Comparison of ENCODE assay signal across 1 cellular context in the genomic region with DNA sequence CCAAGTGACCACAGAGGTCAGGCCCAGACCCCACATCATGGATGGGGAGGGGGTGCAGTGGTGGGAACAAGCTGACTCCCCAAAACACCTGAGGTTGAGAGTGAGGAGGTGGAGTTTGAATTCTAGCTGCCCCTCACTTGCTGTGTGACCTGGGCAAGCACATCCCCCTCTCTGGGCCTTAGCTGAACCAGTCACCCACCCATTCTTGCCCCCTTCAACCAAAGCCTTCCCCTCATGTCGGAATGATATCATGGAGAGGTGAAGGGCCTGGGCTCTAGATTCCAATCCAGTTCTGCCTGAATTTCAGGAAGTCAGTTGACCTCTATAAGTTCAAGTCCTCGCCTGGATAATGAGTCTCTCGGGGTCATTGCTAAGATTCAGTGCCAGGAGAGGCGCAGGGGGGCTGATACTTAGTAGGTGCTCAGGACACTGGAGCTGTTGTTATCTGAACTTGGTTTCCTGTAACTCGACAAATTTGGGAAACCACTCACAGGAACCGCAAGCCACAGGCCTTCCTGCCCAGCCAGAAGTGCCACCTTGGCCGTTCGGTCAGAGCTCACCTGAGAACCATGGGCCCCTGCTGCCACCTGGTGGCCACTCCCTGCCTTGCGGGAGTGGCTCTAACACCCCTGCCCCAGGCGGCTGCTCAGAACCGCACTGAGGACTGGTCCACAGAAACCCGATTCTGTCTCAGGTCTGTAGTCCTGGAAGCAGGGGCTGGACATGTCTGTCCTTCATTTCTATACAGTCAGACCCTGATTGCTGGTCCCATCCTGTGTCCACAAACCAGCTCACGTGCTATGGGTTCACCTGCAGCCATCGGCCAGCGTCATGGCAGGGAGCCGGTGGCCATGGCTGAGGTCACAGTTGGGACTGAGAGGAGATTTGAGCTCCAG.
A peak's percentile ranks its signal among the peaks of the same experiment; 100 is the strongest.
TF ChIP-seq lines count a peak whose summit lies in the region.

No MANE protein-coding gene starts in this region.

TF ChIP-seq in HepG2, 621 proteins besides CTCF, POLR2A, EP300 and RAD21 (continued from another document and continues in another):
- TF ChIP-seq, protein P1, sequence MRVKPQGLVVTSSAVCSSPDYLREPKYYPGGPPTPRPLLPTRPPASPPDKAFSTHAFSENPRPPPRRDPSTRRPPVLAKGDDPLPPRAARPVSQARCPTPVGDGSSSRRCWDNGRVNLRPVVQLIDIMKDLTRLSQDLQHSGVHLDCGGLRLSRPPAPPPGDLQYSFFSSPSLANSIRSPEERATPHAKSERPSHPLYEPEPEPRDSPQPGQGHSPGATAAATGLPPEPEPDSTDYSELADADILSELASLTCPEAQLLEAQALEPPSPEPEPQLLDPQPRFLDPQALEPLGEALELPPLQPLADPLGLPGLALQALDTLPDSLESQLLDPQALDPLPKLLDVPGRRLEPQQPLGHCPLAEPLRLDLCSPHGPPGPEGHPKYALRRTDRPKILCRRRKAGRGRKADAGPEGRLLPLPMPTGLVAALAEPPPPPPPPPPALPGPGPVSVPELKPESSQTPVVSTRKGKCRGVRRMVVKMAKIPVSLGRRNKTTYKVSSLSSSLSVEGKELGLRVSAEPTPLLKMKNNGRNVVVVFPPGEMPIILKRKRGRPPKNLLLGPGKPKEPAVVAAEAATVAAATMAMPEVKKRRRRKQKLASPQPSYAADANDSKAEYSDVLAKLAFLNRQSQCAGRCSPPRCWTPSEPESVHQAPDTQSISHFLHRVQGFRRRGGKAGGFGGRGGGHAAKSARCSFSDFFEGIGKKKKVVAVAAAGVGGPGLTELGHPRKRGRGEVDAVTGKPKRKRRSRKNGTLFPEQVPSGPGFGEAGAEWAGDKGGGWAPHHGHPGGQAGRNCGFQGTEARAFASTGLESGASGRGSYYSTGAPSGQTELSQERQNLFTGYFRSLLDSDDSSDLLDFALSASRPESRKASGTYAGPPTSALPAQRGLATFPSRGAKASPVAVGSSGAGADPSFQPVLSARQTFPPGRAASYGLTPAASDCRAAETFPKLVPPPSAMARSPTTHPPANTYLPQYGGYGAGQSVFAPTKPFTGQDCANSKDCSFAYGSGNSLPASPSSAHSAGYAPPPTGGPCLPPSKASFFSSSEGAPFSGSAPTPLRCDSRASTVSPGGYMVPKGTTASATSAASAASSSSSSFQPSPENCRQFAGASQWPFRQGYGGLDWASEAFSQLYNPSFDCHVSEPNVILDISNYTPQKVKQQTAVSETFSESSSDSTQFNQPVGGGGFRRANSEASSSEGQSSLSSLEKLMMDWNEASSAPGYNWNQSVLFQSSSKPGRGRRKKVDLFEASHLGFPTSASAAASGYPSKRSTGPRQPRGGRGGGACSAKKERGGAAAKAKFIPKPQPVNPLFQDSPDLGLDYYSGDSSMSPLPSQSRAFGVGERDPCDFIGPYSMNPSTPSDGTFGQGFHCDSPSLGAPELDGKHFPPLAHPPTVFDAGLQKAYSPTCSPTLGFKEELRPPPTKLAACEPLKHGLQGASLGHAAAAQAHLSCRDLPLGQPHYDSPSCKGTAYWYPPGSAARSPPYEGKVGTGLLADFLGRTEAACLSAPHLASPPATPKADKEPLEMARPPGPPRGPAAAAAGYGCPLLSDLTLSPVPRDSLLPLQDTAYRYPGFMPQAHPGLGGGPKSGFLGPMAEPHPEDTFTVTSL (CRISPR knock-in tag; IDR thresholded peaks at IDR 0.05; ENCODE audit: borderline replicate concordance), result no peak
- no peak for TF ChIP-seq PRPF4 (IDR thresholded peaks at IDR 0.05; ENCODE audit: low read depth, low read length, poor library complexity, severe bottlenecking)
- TF ChIP-seq NFE2L2 (IDR thresholded peaks at IDR 0.05; ENCODE audit: low read length), result no peak
- peak; percentile 90 for TF ChIP-seq AKAP8 (CRISPR knock-in tag; IDR thresholded peaks at IDR 0.05)
- TF ChIP-seq, protein P2, sequence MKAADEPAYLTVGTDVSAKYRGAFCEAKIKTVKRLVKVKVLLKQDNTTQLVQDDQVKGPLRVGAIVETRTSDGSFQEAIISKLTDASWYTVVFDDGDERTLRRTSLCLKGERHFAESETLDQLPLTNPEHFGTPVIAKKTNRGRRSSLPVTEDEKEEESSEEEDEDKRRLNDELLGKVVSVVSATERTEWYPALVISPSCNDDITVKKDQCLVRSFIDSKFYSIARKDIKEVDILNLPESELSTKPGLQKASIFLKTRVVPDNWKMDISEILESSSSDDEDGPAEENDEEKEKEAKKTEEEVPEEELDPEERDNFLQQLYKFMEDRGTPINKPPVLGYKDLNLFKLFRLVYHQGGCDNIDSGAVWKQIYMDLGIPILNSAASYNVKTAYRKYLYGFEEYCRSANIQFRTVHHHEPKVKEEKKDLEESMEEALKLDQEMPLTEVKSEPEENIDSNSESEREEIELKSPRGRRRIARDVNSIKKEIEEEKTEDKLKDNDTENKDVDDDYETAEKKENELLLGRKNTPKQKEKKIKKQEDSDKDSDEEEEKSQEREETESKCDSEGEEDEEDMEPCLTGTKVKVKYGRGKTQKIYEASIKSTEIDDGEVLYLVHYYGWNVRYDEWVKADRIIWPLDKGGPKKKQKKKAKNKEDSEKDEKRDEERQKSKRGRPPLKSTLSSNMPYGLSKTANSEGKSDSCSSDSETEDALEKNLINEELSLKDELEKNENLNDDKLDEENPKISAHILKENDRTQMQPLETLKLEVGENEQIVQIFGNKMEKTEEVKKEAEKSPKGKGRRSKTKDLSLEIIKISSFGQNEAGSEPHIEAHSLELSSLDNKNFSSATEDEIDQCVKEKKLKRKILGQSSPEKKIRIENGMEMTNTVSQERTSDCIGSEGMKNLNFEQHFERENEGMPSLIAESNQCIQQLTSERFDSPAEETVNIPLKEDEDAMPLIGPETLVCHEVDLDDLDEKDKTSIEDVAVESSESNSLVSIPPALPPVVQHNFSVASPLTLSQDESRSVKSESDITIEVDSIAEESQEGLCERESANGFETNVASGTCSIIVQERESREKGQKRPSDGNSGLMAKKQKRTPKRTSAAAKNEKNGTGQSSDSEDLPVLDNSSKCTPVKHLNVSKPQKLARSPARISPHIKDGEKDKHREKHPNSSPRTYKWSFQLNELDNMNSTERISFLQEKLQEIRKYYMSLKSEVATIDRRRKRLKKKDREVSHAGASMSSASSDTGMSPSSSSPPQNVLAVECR (CRISPR knock-in tag; IDR thresholded peaks at IDR 0.05; ENCODE audit: borderline replicate concordance), result no peak
- TF ChIP-seq TEAD3 (CRISPR knock-in tag; optimal IDR thresholded peaks at IDR 0.05; ENCODE audit: borderline replicate concordance), result peak; percentile 19
- TF ChIP-seq, protein P3, sequence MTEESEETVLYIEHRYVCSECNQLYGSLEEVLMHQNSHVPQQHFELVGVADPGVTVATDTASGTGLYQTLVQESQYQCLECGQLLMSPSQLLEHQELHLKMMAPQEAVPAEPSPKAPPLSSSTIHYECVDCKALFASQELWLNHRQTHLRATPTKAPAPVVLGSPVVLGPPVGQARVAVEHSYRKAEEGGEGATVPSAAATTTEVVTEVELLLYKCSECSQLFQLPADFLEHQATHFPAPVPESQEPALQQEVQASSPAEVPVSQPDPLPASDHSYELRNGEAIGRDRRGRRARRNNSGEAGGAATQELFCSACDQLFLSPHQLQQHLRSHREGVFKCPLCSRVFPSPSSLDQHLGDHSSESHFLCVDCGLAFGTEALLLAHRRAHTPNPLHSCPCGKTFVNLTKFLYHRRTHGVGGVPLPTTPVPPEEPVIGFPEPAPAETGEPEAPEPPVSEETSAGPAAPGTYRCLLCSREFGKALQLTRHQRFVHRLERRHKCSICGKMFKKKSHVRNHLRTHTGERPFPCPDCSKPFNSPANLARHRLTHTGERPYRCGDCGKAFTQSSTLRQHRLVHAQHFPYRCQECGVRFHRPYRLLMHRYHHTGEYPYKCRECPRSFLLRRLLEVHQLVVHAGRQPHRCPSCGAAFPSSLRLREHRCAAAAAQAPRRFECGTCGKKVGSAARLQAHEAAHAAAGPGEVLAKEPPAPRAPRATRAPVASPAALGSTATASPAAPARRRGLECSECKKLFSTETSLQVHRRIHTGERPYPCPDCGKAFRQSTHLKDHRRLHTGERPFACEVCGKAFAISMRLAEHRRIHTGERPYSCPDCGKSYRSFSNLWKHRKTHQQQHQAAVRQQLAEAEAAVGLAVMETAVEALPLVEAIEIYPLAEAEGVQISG (CRISPR knock-in tag; IDR thresholded peaks at IDR 0.05), result peak; percentile 38; the same call in 1 of the 2 replicates
- TF ChIP-seq RBAK (CRISPR knock-in tag; IDR thresholded peaks at IDR 0.05), result no peak
- TF ChIP-seq, protein P4, sequence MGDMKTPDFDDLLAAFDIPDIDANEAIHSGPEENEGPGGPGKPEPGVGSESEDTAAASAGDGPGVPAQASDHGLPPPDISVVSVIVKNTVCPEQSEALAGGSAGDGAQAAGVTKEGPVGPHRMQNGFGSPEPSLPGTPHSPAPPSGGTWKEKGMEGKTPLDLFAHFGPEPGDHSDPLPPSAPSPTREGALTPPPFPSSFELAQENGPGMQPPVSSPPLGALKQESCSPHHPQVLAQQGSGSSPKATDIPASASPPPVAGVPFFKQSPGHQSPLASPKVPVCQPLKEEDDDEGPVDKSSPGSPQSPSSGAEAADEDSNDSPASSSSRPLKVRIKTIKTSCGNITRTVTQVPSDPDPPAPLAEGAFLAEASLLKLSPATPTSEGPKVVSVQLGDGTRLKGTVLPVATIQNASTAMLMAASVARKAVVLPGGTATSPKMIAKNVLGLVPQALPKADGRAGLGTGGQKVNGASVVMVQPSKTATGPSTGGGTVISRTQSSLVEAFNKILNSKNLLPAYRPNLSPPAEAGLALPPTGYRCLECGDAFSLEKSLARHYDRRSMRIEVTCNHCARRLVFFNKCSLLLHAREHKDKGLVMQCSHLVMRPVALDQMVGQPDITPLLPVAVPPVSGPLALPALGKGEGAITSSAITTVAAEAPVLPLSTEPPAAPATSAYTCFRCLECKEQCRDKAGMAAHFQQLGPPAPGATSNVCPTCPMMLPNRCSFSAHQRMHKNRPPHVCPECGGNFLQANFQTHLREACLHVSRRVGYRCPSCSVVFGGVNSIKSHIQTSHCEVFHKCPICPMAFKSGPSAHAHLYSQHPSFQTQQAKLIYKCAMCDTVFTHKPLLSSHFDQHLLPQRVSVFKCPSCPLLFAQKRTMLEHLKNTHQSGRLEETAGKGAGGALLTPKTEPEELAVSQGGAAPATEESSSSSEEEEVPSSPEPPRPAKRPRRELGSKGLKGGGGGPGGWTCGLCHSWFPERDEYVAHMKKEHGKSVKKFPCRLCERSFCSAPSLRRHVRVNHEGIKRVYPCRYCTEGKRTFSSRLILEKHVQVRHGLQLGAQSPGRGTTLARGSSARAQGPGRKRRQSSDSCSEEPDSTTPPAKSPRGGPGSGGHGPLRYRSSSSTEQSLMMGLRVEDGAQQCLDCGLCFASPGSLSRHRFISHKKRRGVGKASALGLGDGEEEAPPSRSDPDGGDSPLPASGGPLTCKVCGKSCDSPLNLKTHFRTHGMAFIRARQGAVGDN (CRISPR knock-in tag; IDR thresholded peaks at IDR 0.05), result peak; percentile 87
- no peak for TF ChIP-seq SIX1 (CRISPR knock-in tag; IDR thresholded peaks at IDR 0.05; ENCODE audit: borderline replicate concordance)
- no peak for TF ChIP-seq NAIF1 (CRISPR knock-in tag; IDR thresholded peaks at IDR 0.05; ENCODE audit: borderline replicate concordance)
- peak; percentile 28; the same call in 1 of the 2 replicates for TF ChIP-seq KDM3A (CRISPR knock-in tag; IDR thresholded peaks at IDR 0.05; ENCODE audit: low read depth)
- TF ChIP-seq ZNF431 (CRISPR knock-in tag; IDR thresholded peaks at IDR 0.05; ENCODE audit: borderline replicate concordance, low read depth), result no peak
- TF ChIP-seq, protein P5, sequence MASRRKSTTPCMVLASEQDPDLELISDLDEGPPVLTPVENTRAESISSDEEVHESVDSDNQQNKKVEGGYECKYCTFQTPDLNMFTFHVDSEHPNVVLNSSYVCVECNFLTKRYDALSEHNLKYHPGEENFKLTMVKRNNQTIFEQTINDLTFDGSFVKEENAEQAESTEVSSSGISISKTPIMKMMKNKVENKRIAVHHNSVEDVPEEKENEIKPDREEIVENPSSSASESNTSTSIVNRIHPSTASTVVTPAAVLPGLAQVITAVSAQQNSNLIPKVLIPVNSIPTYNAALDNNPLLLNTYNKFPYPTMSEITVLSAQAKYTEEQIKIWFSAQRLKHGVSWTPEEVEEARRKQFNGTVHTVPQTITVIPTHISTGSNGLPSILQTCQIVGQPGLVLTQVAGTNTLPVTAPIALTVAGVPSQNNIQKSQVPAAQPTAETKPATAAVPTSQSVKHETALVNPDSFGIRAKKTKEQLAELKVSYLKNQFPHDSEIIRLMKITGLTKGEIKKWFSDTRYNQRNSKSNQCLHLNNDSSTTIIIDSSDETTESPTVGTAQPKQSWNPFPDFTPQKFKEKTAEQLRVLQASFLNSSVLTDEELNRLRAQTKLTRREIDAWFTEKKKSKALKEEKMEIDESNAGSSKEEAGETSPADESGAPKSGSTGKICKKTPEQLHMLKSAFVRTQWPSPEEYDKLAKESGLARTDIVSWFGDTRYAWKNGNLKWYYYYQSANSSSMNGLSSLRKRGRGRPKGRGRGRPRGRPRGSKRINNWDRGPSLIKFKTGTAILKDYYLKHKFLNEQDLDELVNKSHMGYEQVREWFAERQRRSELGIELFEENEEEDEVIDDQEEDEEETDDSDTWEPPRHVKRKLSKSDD (CRISPR knock-in tag; IDR thresholded peaks at IDR 0.05; ENCODE audit: low read depth), result no peak
- no peak for TF ChIP-seq ZNF589 (CRISPR knock-in tag; conservative IDR thresholded peaks at IDR 0.05)
- TF ChIP-seq MAFG (CRISPR knock-in tag; IDR thresholded peaks at IDR 0.05), result no peak
- TF ChIP-seq, protein P6, sequence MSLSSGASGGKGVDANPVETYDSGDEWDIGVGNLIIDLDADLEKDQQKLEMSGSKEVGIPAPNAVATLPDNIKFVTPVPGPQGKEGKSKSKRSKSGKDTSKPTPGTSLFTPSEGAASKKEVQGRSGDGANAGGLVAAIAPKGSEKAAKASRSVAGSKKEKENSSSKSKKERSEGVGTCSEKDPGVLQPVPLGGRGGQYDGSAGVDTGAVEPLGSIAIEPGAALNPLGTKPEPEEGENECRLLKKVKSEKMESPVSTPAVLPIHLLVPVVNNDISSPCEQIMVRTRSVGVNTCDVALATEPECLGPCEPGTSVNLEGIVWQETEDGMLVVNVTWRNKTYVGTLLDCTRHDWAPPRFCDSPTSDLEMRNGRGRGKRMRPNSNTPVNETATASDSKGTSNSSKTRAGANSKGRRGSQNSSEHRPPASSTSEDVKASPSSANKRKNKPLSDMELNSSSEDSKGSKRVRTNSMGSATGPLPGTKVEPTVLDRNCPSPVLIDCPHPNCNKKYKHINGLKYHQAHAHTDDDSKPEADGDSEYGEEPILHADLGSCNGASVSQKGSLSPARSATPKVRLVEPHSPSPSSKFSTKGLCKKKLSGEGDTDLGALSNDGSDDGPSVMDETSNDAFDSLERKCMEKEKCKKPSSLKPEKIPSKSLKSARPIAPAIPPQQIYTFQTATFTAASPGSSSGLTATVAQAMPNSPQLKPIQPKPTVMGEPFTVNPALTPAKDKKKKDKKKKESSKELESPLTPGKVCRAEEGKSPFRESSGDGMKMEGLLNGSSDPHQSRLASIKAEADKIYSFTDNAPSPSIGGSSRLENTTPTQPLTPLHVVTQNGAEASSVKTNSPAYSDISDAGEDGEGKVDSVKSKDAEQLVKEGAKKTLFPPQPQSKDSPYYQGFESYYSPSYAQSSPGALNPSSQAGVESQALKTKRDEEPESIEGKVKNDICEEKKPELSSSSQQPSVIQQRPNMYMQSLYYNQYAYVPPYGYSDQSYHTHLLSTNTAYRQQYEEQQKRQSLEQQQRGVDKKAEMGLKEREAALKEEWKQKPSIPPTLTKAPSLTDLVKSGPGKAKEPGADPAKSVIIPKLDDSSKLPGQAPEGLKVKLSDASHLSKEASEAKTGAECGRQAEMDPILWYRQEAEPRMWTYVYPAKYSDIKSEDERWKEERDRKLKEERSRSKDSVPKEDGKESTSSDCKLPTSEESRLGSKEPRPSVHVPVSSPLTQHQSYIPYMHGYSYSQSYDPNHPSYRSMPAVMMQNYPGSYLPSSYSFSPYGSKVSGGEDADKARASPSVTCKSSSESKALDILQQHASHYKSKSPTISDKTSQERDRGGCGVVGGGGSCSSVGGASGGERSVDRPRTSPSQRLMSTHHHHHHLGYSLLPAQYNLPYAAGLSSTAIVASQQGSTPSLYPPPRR (CRISPR knock-in tag; IDR thresholded peaks at IDR 0.05; ENCODE audit: borderline replicate concordance), result no peak
- no peak for TF ChIP-seq ZNF83 (CRISPR knock-in tag; IDR thresholded peaks at IDR 0.05; ENCODE audit: borderline replicate concordance)
